Comparison of ENCODE assay signal across 25 cellular contexts in genomic region chr5:164958688-164959087, GRCh38.
DNase-seq lines count a peak whose midpoint lies in the region; ATAC-seq and TF ChIP-seq lines count a peak whose summit lies in the region.
"Had no signal": no experiment of that assay in that cellular context is flagged by ENCODE, and none has a peak within 500 bp of the region (broad histone marks: within the 10 kb centered on the region; RNA-seq: fewer than 3 reads in every experiment).

No MANE protein-coding gene starts in this region.

- no peaks in the 10 kb centered on the region for H3K36me3 ChIP-seq in DND-41 (ENCODE audit: insufficient read depth, low read length)
- H3K36me3 ChIP-seq in OCI-LY3 (replicated peaks; ENCODE audit: low read depth, low read length) = no peaks in the 10 kb centered on the region
- H3K36me3 ChIP-seq: BLaER1, esophagus squamous epithelium, right lobe of liver, thyroid gland had no signal

- no peak overlapping the region for H3K27ac Mint-ChIP-seq in chondrocyte (ENCODE audit: unreplicated experiment)
- H3K27ac Mint-ChIP-seq in osteocyte (ENCODE audit: unreplicated experiment) = no peak overlapping the region
- H3K27ac Mint-ChIP-seq in stimulated activated effector memory CD8-positive, alpha-beta T cell treated with anti-CD3 and anti-CD28 coated beads, Interleukin-12 subunit alpha, Interleukin-12 subunit beta, amount 100 ng/mL, for 72 hours = no peak overlapping the region
- H3K27ac Mint-ChIP-seq: activated CD8-positive, alpha-beta T cell treated with anti-CD3 and anti-CD28 coated beads, Interleukin-2, amount 10 ng/mL, durations not matched to agents 7 days and 5 days; activated naive CD4-positive, alpha-beta T cell treated with anti-CD3 and anti-CD28 coated beads for 36 hours; activated T-cell treated with anti-CD3 and anti-CD28 coated beads, Interleukin-2, amount 50 U/mL, for 24 hours; IgD-negative memory B cell; stimulated activated naive B cell treated with anti-CD40 and anti-IgM and Interleukin-4, amounts not matched to agents 10 μg/mL and 1 μg/mL and 100 μg/mL, for 72 hours had no signal

- H3K4me3 Mint-ChIP-seq in chondrocyte (ENCODE audit: unreplicated experiment) = no peak overlapping the region
- H3K4me3 Mint-ChIP-seq in osteocyte (ENCODE audit: unreplicated experiment) = no peak overlapping the region
- no peak overlapping the region for H3K4me3 Mint-ChIP-seq in stimulated activated effector memory CD8-positive, alpha-beta T cell treated with anti-CD3 and anti-CD28 coated beads, Interleukin-12 subunit alpha, Interleukin-12 subunit beta, amount 100 ng/mL, for 72 hours
- H3K4me3 Mint-ChIP-seq: activated CD8-positive, alpha-beta T cell treated with anti-CD3 and anti-CD28 coated beads, Interleukin-2, amount 10 ng/mL, durations not matched to agents 7 days and 5 days; activated naive CD4-positive, alpha-beta T cell treated with anti-CD3 and anti-CD28 coated beads for 36 hours; activated T-cell treated with anti-CD3 and anti-CD28 coated beads, Interleukin-2, amount 50 U/mL, for 24 hours; central memory CD8-positive, alpha-beta T cell; IgD-negative memory B cell; stimulated activated naive B cell treated with anti-CD40 and anti-IgM and Interleukin-4, amounts not matched to agents 10 μg/mL and 1 μg/mL and 100 μg/mL, for 72 hours had no signal

- ATAC-seq in DND-41 (ENCODE audit: insufficient read depth, low read depth) (no peak), HG02970 (IDR thresholded peaks at IDR 0.05; ENCODE audit: low FRiP score, unreplicated experiment) (no peak)
- ATAC-seq in stimulated activated effector memory CD8-positive, alpha-beta T cell treated with anti-CD3 and anti-CD28 coated beads, Interleukin-12 subunit alpha, Interleukin-12 subunit beta, amount 100 ng/mL, for 72 hours = no peak
- ATAC-seq: activated CD8-positive, alpha-beta T cell treated with anti-CD3 and anti-CD28 coated beads, Interleukin-2, amount 10 ng/mL, durations not matched to agents 7 days and 5 days; GM12878; HCT116; left ventricle myocardium superior; right lobe of liver; stimulated activated naive B cell treated with anti-CD40 and anti-IgM and Interleukin-4, amounts not matched to agents 10 μg/mL and 1 μg/mL and 100 μg/mL, for 72 hours had no signal

- H3K36me3 Mint-ChIP-seq in chondrocyte (ENCODE audit: low read depth) (no peaks in the 10 kb centered on the region), osteocyte (ENCODE audit: unreplicated experiment) (no peaks in the 10 kb centered on the region)
- H3K36me3 Mint-ChIP-seq in stimulated activated effector memory CD8-positive, alpha-beta T cell treated with anti-CD3 and anti-CD28 coated beads, Interleukin-12 subunit alpha, Interleukin-12 subunit beta, amount 100 ng/mL, for 72 hours = peaks cover 6% of the 10 kb centered on the region
- H3K36me3 Mint-ChIP-seq: IgD-negative memory B cell; stimulated activated naive B cell treated with anti-CD40 and anti-IgM and Interleukin-4, amounts not matched to agents 10 μg/mL and 1 μg/mL and 100 μg/mL, for 72 hours had no signal

- no peaks in the 10 kb centered on the region for H3K4me1 Mint-ChIP-seq in chondrocyte (ENCODE audit: low read depth)
- H3K4me1 Mint-ChIP-seq in osteocyte (ENCODE audit: unreplicated experiment) = no peaks in the 10 kb centered on the region
- H3K4me1 Mint-ChIP-seq in stimulated activated effector memory CD8-positive, alpha-beta T cell treated with anti-CD3 and anti-CD28 coated beads, Interleukin-12 subunit alpha, Interleukin-12 subunit beta, amount 100 ng/mL, for 72 hours = no peaks in the 10 kb centered on the region
- H3K4me1 Mint-ChIP-seq: central memory CD8-positive, alpha-beta T cell; IgD-negative memory B cell; stimulated activated naive B cell treated with anti-CD40 and anti-IgM and Interleukin-4, amounts not matched to agents 10 μg/mL and 1 μg/mL and 100 μg/mL, for 72 hours had no signal

- H3K4me3 ChIP-seq in DND-41 (ENCODE audit: low read depth in 1 of 2, low read length in 2 of 2) = no peak overlapping the region
- H3K4me3 ChIP-seq in OCI-LY3 (ENCODE audit: low read length) = no peak overlapping the region
- H3K4me3 ChIP-seq: BLaER1, esophagus squamous epithelium, GM12878, right lobe of liver, SK-N-MC, thyroid gland had no signal

- H4K20me1 ChIP-seq in DND-41 (ENCODE audit: insufficient read depth, low read length) (no peaks in the 10 kb centered on the region), OCI-LY3 (ENCODE audit: insufficient read depth, low read length) (no peaks in the 10 kb centered on the region)
- H4K20me1 ChIP-seq: BLaER1 had no signal

- H3K9me3 ChIP-seq in DND-41 (ENCODE audit: insufficient read depth, low read length, severe bottlenecking) = no peaks in the 10 kb centered on the region
- no peaks in the 10 kb centered on the region for H3K9me3 ChIP-seq in OCI-LY3 (ENCODE audit: insufficient read depth, low read length)
- H3K9me3 ChIP-seq: BLaER1, esophagus squamous epithelium, right lobe of liver, thyroid gland had no signal

- no peak overlapping the region for H3K4me2 ChIP-seq in DND-41 (ENCODE audit: insufficient read depth, low read length)
- H3K4me2 ChIP-seq in OCI-LY3 (ENCODE audit: low read length) = no peak overlapping the region
- H3K4me2 ChIP-seq: BLaER1 had no signal

- H2AFZ ChIP-seq in DND-41 (ENCODE audit: low read depth, low read length) = no peak overlapping the region
- no peak overlapping the region for H2AFZ ChIP-seq in OCI-LY3 (ENCODE audit: low read depth, low read length)

- H3K27me3 ChIP-seq in DND-41 (ENCODE audit: insufficient read depth, low read length, poor library complexity) (no peaks in the 10 kb centered on the region), OCI-LY3 (ENCODE audit: low read depth, low read length) (no peaks in the 10 kb centered on the region)
- H3K27me3 ChIP-seq: BLaER1, esophagus squamous epithelium, right lobe of liver, thyroid gland had no signal

- no peak for DNase-seq in DND-41
- no peak for DNase-seq in chondrocyte (ENCODE audit: low spot score)
- no peak for DNase-seq in osteocyte (ENCODE audit: extremely low spot score, unreplicated experiment)
- DNase-seq in NCI-H1105 treated with DMSO at 0.1 percent for 48 hours (lab: John Stamatoyannopoulos, UW) = no peak
- DNase-seq in stimulated activated effector memory CD8-positive, alpha-beta T cell treated with anti-CD3 and anti-CD28 coated beads, Interleukin-12 subunit alpha, Interleukin-12 subunit beta, amount 100 ng/mL, for 72 hours (ENCODE audit: low spot score in 2 of 2) = no peak
- DNase-seq: activated CD8-positive, alpha-beta T cell treated with anti-CD3 and anti-CD28 coated beads, Interleukin-2, amount 10 ng/mL, durations not matched to agents 7 days and 5 days; activated naive CD4-positive, alpha-beta T cell treated with anti-CD3 and anti-CD28 coated beads for 36 hours; activated T-cell treated with anti-CD3 and anti-CD28 coated beads, Interleukin-2, amount 50 U/mL, for 24 hours; aorta; esophagus squamous epithelium; GF-D8; left ventricle myocardium superior; NCI-H2029; right lobe of liver; stimulated activated naive B cell treated with anti-CD40 and anti-IgM and Interleukin-4, amounts not matched to agents 10 μg/mL and 1 μg/mL and 100 μg/mL, for 72 hours; T-helper 9 cell; thyroid gland had no signal

- H3K9ac ChIP-seq in DND-41 (ENCODE audit: low read depth, low read length) (no peak overlapping the region), OCI-LY3 (ENCODE audit: low read length) (no peak overlapping the region)
- H3K9ac ChIP-seq: BLaER1 had no signal

- H3K4me1 ChIP-seq in DND-41 (ENCODE audit: insufficient read depth, low read length) = no peaks in the 10 kb centered on the region
- H3K4me1 ChIP-seq in OCI-LY3 (ENCODE audit: low read length) = no peaks in the 10 kb centered on the region
- H3K4me1 ChIP-seq: BLaER1, right lobe of liver had no signal

- H3K27me3 Mint-ChIP-seq in chondrocyte (ENCODE audit: low read depth) = no peaks in the 10 kb centered on the region
- H3K27me3 Mint-ChIP-seq in osteocyte (ENCODE audit: unreplicated experiment) = no peaks in the 10 kb centered on the region
- H3K27me3 Mint-ChIP-seq: activated T-cell treated with anti-CD3 and anti-CD28 coated beads, Interleukin-2, amount 50 U/mL, for 24 hours; central memory CD8-positive, alpha-beta T cell; IgD-negative memory B cell; stimulated activated naive B cell treated with anti-CD40 and anti-IgM and Interleukin-4, amounts not matched to agents 10 μg/mL and 1 μg/mL and 100 μg/mL, for 72 hours had no signal

- H3K79me2 ChIP-seq in DND-41 (ENCODE audit: insufficient read depth, low read length) (no peaks in the 10 kb centered on the region), OCI-LY3 (ENCODE audit: low read length) (no peaks in the 10 kb centered on the region)

- TF ChIP-seq CTCF in DND-41 (IDR thresholded peaks at IDR 0.05; ENCODE audit: borderline replicate concordance, extremely low read depth, low read length, poor library complexity, severe bottlenecking) (peak; percentile 33), OCI-LY3 (IDR thresholded peaks at IDR 0.05; ENCODE audit: low read depth, low read length) (peak; percentile 22), chondrocyte (IDR thresholded peaks at IDR 0.05) (peak; percentile 45), osteocyte (IDR thresholded peaks at IDR 0.05) (peak; percentile 9)

- no peak overlapping the region for H3K27ac ChIP-seq in DND-41 (ENCODE audit: low read length)
- H3K27ac ChIP-seq in OCI-LY3 (ENCODE audit: low read length) = no peak overlapping the region
- H3K27ac ChIP-seq: BLaER1, esophagus squamous epithelium, right lobe of liver, SK-N-MC, thyroid gland had no signal

- H3K9me3 Mint-ChIP-seq in chondrocyte (ENCODE audit: low read depth) = no peaks in the 10 kb centered on the region
- peaks cover 4% of the 10 kb centered on the region for H3K9me3 Mint-ChIP-seq in osteocyte (ENCODE audit: unreplicated experiment)
- H3K9me3 Mint-ChIP-seq in stimulated activated effector memory CD8-positive, alpha-beta T cell treated with anti-CD3 and anti-CD28 coated beads, Interleukin-12 subunit alpha, Interleukin-12 subunit beta, amount 100 ng/mL, for 72 hours = peaks cover 18% of the 10 kb centered on the region
